ENCODE assay signal across 27 cellular contexts in the genomic region with DNA sequence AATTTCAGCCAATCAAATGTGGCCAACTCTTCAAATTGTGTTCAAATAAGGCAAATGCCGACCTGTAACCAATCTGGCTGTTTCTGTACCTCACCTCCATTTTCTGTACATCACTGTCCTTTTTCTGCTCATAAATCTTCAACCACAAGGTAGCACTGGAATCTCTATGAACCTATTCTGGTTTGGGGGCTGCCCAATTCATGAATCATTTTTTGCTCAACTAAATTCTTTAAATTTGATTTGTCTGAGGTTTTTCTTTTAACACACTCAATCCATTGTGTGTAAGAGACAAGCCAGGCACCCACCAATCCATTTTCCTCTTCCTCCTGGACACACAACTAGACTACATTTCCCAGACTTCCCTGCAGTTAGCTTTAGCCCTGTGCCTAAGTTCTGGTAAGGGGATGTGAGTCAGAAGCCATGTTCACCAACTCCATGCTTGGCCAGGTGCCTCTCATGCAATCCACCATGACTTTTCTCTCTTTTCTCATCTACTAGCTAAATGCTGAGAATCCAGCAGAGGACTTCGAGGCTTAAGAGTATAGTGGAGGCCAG.
"Had no signal": no experiment of that assay in that cellular context is flagged by ENCODE, and none has a peak within 500 bp of the region (broad histone marks: within the 10 kb centered on the region; RNA-seq: fewer than 3 reads in every experiment).

No MANE protein-coding gene starts in this region.

- H3K4me1 ChIP-seq: left ventricle myocardium inferior, lower lobe of right lung, right atrium auricular region, transverse colon had no signal

- H3K27ac ChIP-seq: dorsolateral prefrontal cortex, gastroesophageal sphincter, left ventricle myocardium inferior, lower lobe of right lung, neural progenitor cell, ovary, right atrium auricular region, stomach, thoracic aorta, transverse colon had no signal

- H3K4me2 ChIP-seq: neural progenitor cell had no signal

- H3K4me3 ChIP-seq: dorsolateral prefrontal cortex, gastroesophageal sphincter, left ventricle myocardium inferior, lower lobe of right lung, neural progenitor cell, ovary, right atrium auricular region, stomach, thoracic aorta, transverse colon had no signal

- H3K4me3 Mint-ChIP-seq: immature natural killer cell; memory B cell; natural killer cell treated with Interleukin-12 subunit alpha and Interleukin-12 subunit beta and Interleukin-15 and Interleukin-18, amount 100 ng/mL, for 72 hours; neural progenitor cell had no signal

- DNase-seq: cortex of kidney; dorsolateral prefrontal cortex; effector CD8-positive, alpha-beta T cell; foreskin fibroblast; glutamatergic neuron; immature natural killer cell; left cardiac atrium; left ventricle myocardium inferior; lower lobe of right lung; midbrain; nucleus accumbens; ovary; small intestine; stimulated activated CD4-positive, alpha-beta T cell treated with anti-CD3 and anti-CD28 coated beads, Interleukin-12 subunit alpha, Interleukin-12 subunit beta, amount 100 ng/mL, for 4 hours; stimulated activated naive CD4-positive, alpha-beta T cell; stomach; substantia nigra; transverse colon had no signal

- H3K27me3 ChIP-seq: dorsolateral prefrontal cortex, gastroesophageal sphincter, neural progenitor cell, ovary, right atrium auricular region, stomach, transverse colon had no signal

- H3K36me3 Mint-ChIP-seq: memory B cell had no signal

- H3K36me3 ChIP-seq: gastroesophageal sphincter, left ventricle myocardium inferior, lower lobe of right lung, neural progenitor cell, ovary, right atrium auricular region, stomach, thoracic aorta, transverse colon had no signal

- H3K27ac Mint-ChIP-seq: memory B cell; natural killer cell treated with Interleukin-12 subunit alpha and Interleukin-12 subunit beta and Interleukin-15 and Interleukin-18, amount 100 ng/mL, for 72 hours; neural progenitor cell had no signal

- H3K9ac ChIP-seq: neural progenitor cell had no signal

- ATAC-seq: esophagus mucosa; gastroesophageal sphincter; left cardiac atrium; lower lobe of right lung; natural killer cell treated with Interleukin-12 subunit alpha and Interleukin-12 subunit beta and Interleukin-15 and Interleukin-18, amount 100 ng/mL, for 72 hours had no signal

- FAIRE-seq: endometrium, keratinocyte, small intestine had no signal

- H3K4me1 Mint-ChIP-seq: immature natural killer cell, memory B cell, neural progenitor cell had no signal

- H3K9me3 ChIP-seq: gastroesophageal sphincter, ovary, right atrium auricular region, thoracic aorta, transverse colon had no signal
